ENCODE assay signal across 10 cellular contexts in genomic region chr11:126188332-126189108, GRCh38. TPM values are rescaled to one million over a fixed set of nuclear protein-coding genes. Genes with fewer than 3 reads are reported as not detected.
DNase-seq lines count a peak whose midpoint lies in the region; ATAC-seq lines count a peak whose summit lies in the region.
"Had no signal": no experiment of that assay in that cellular context is flagged by ENCODE, and none has a peak within 500 bp of the region (broad histone marks: within the 10 kb centered on the region; RNA-seq: fewer than 3 reads in every experiment).

No MANE protein-coding gene starts in this region.

- DNase-seq in germinal center (ENCODE audit: low spot score) (peak; percentile 62), MV-4-11 (lab: John Stamatoyannopoulos, UW) (no peak), NCI-H2171 treated with DMSO at 0.1 percent for 48 hours (lab: John Stamatoyannopoulos, UW) (no peak), cerebellar nuclear complex (lab: John Stamatoyannopoulos, UW) (no peak), left cardiac atrium (no peak)
- DNase-seq: colonic mucosa, hippocampal formation had no signal

- peak; percentile 69 for ATAC-seq in GM18861 (IDR thresholded peaks at IDR 0.05; ENCODE audit: unreplicated experiment)
- ATAC-seq in GM21526 (IDR thresholded peaks at IDR 0.05; ENCODE audit: low FRiP score, unreplicated experiment), result peak; percentile 76
- ATAC-seq in HG03159 (IDR thresholded peaks at IDR 0.05; ENCODE audit: unreplicated experiment), result peak; percentile 79
- no peak for ATAC-seq in left cardiac atrium

- intact Hi-C loops in left cardiac atrium (cut with DNase I), result no loop called here

RNA-seq across cellular contexts. Expression of gene RPUSD4, which starts 22.9 kb away (rescaled TPM):
- 10 to 100 TPM; 18.9 to 19.2 TPM for total RNA-seq in left cardiac atrium

RNA-seq across cellular contexts. Expression of gene FAM118B, which starts 23.1 kb away (rescaled TPM):
- total RNA-seq in left cardiac atrium, result 10 to 100 TPM; 14.8 to 19.1 TPM

Comparison
In these comparisons a context has a peak if more than half of its experiments do, and no peak if none do; other contexts are left out.
1. ATAC-seq: peak in GM18861 (single experiment), GM21526 (single experiment) and HG03159 (single experiment); none in left cardiac atrium (0 of 2).